ENCODE assay signal across 11 cellular contexts in genomic region chr10:63681965-63682704, GRCh38.
DNase-seq lines count a peak whose midpoint lies in the region; TF ChIP-seq lines count a peak whose summit lies in the region.
"Had no signal": no experiment of that assay in that cellular context is flagged by ENCODE, and none has a peak within 500 bp of the region (broad histone marks: within the 10 kb centered on the region; RNA-seq: fewer than 3 reads in every experiment).

No MANE protein-coding gene starts in this region.

- H3K27me3 ChIP-seq in right atrium auricular region (no peaks in the 10 kb centered on the region), subcutaneous abdominal adipose tissue (ENCODE audit: control insufficient read depth in 5 of 5, insufficient read depth in 4 of 5, low read length in 5 of 5) (no peaks in the 10 kb centered on the region)
- H3K27me3 ChIP-seq: right lobe of liver had no signal

- CTCF ChIA-PET in HEK293 (lab: Yijun Ruan, JAX), result interaction anchor here (1.0 to 1.4 kb wide), 2 partner anchors 15 to 38 kb away, joined by 3 to 4 read pairs; no protein-coding TSS in a partner anchor

- DNase-seq in amniotic epithelial cell (ENCODE audit: low read depth) (peak; percentile 97), right atrium auricular region (ENCODE audit: low spot score) (no peak), NCI-H2081 treated with DMSO at 0.1 percent for 48 hours (lab: John Stamatoyannopoulos, UW) (no peak), glomerular visceral epithelial cell (ENCODE audit: extremely low spot score) (no peak), ACHN (no peak), DMS114 treated with DMSO at 0.1 percent for 48 hours (lab: John Stamatoyannopoulos, UW; ENCODE audit: unreplicated experiment) (no peak)
- DNase-seq: hypothalamus, NCI-H2029, right lobe of liver had no signal

- POLR2A ChIA-PET in HEK293 (lab: Yijun Ruan, JAX), result no interaction called here

- in situ Hi-C loops in ACHN (cut with HindIII; ENCODE audit: low pct_ligation_motif_present, low pct_unique_long_range_greater_than_20kb, low sequenced_read_pairs), result no loop called here

- H3K27ac ChIP-seq in HEK293 (ENCODE audit: extremely low read depth, low read depth, low read length) (no peak overlapping the region), right atrium auricular region (peak overlapping the region; percentile 39 to 66), subcutaneous abdominal adipose tissue (ENCODE audit: low read depth, low read length) (peak overlapping the region; percentile 6)
- H3K27ac ChIP-seq: right lobe of liver had no signal

- H3K36me3 ChIP-seq in HEK293 (ENCODE audit: control insufficient read depth in 2 of 2, insufficient read depth in 1 of 2, low read length in 2 of 2) (no peaks in the 10 kb centered on the region), right atrium auricular region (no peaks in the 10 kb centered on the region), subcutaneous abdominal adipose tissue (ENCODE audit: control insufficient read depth in 5 of 5, insufficient read depth in 5 of 5, low read length in 5 of 5) (no peaks in the 10 kb centered on the region)
- H3K36me3 ChIP-seq: right lobe of liver had no signal

- H3K9me3 ChIP-seq in HEK293 (ENCODE audit: control insufficient read depth, insufficient read depth, low read depth, low read length) (no peaks in the 10 kb centered on the region), right atrium auricular region (no peaks in the 10 kb centered on the region), subcutaneous abdominal adipose tissue (ENCODE audit: control insufficient read depth in 5 of 5, low read length in 5 of 5) (no peaks in the 10 kb centered on the region)
- H3K9me3 ChIP-seq: right lobe of liver had no signal

- H3K4me1 ChIP-seq in HEK293 (ENCODE audit: control insufficient read depth, insufficient read depth, low read length) (peaks cover 6% of the 10 kb centered on the region; the same call in 1 of the 2 replicates), right atrium auricular region (no peaks in the 10 kb centered on the region), subcutaneous abdominal adipose tissue (ENCODE audit: control insufficient read depth in 5 of 5, insufficient read depth in 5 of 5, low read length in 5 of 5) (peaks cover 0 to 15% (median 9%) of the 10 kb centered on the region in 5 donors)
- H3K4me1 ChIP-seq: right lobe of liver had no signal

- TF ChIP-seq CTCF in HEK293 (tag by site-specific recombination; IDR thresholded peaks at IDR 0.05), result no peak
- no peak for TF ChIP-seq CTCF in right atrium auricular region (IDR thresholded peaks at IDR 0.05)

- no peak overlapping the region for H3K9ac ChIP-seq in subcutaneous abdominal adipose tissue (ENCODE audit: low read length in 5 of 5)

- H3K4me3 ChIP-seq in HEK293 (ENCODE audit: low read depth, low read length) (no peak overlapping the region), right atrium auricular region (no peak overlapping the region), subcutaneous abdominal adipose tissue (ENCODE audit: low read depth in 1 of 5, low read length in 5 of 5) (no peak overlapping the region)
- H3K4me3 ChIP-seq: right lobe of liver had no signal

TF ChIP-seq in HEK293, 187 proteins besides CTCF, POLR2A, EP300 and RAD21:
- 0 out of 2 replicates have a peak, but pooled peaks have one; percentile 4 for TF ChIP-seq GFI1B (tag by site-specific recombination; IDR thresholded peaks at IDR 0.05)
- TF ChIP-seq ZBTB7A (tag by site-specific recombination; IDR thresholded peaks at IDR 0.05; ENCODE audit: low read depth), result no peak
- 0 out of 2 replicates have a peak, but pooled peaks have one; percentile 22 for TF ChIP-seq ZSCAN4 (tag by site-specific recombination; IDR thresholded peaks at IDR 0.05)
- TF ChIP-seq ZBTB17 (tag by site-specific recombination; IDR thresholded peaks at IDR 0.05), result peak; percentile 91
- TF ChIP-seq ZEB2 (tag by site-specific recombination; IDR thresholded peaks at IDR 0.05), result no peak
